In genomic region chr2:241375300-241375699, GRCh38 we compare ENCODE assay signal across 17 cellular contexts. TPM values are rescaled to one million over a fixed set of nuclear protein-coding genes. Genes with fewer than 3 reads are reported as not detected.
DNase-seq lines count a peak whose midpoint lies in the region; ATAC-seq, FAIRE-seq and TF ChIP-seq lines count a peak whose summit lies in the region.
"Had no signal": no experiment of that assay in that cellular context is flagged by ENCODE, and none has a peak within 500 bp of the region (broad histone marks: within the 10 kb centered on the region; RNA-seq: fewer than 3 reads in every experiment).

No MANE protein-coding gene starts in this region.

- H2AFZ ChIP-seq in GM12878 (ENCODE audit: control insufficient read depth, low read depth, low read length), result no peak overlapping the region

- H3K4me2 ChIP-seq in GM12878 (ENCODE audit: control insufficient read depth, insufficient read depth), result peak overlapping the region; percentile 74

- H3K79me2 ChIP-seq in GM12878 (ENCODE audit: control insufficient read depth, insufficient read depth, low read length), result peaks cover 41% of the 10 kb centered on the region

- BruUV-seq in Calu3 (replicated peaks; lab: Mats Ljungman, UMichigan), result no TSS peak
- BruUV-seq in GM12878 (replicated peaks; lab: Mats Ljungman, UMichigan), result no TSS peak

- FAIRE-seq in GM12878 (lab: Jason Lieb, UNC), result no peak
- FAIRE-seq: H1 had no signal

- H3K27me3 ChIP-seq in GM12878 (replicated peaks in 1 of 2; ENCODE audit: control insufficient read depth in 2 of 2, insufficient read depth in 2 of 2, low read length in 1 of 2), result no peaks in the 10 kb centered on the region
- H3K27me3 ChIP-seq in mucosa of rectum (ENCODE audit: control insufficient read depth in 2 of 2, insufficient read depth in 2 of 2, low read length in 2 of 2), result no peaks in the 10 kb centered on the region
- H3K27me3 ChIP-seq in transverse colon, result no peaks in the 10 kb centered on the region

- no peak for TF ChIP-seq POLR2A in GM12878 (IDR thresholded peaks at IDR 0.05; ENCODE audit: low read depth, low read length)
- TF ChIP-seq POLR2A in transverse colon (IDR thresholded peaks at IDR 0.05), result no peak

- in situ Hi-C loops in GM12878 (cut with MboI) (no loop called here), transverse colon (cut with MboI; ENCODE audit: low pct_ligation_motif_present in 1 of 4, low pct_unique_long_range_greater_than_20kb in 1 of 4, low sequenced_read_pairs in 3 of 4) (no loop called here)

- H3K4me1 ChIP-seq in GM12878 (ENCODE audit: control insufficient read depth, insufficient read depth, low read length), result peaks cover 46% of the 10 kb centered on the region
- peaks cover 28 to 42% of the 10 kb centered on the region in 2 donors for H3K4me1 ChIP-seq in mucosa of rectum (ENCODE audit: control insufficient read depth in 2 of 2, insufficient read depth in 2 of 2, low read length in 2 of 2)
- H3K4me1 ChIP-seq in transverse colon, result peaks cover 14 to 76% (median 40%) of the 10 kb centered on the region in 4 donors

- H3K9me3 Mint-ChIP-seq in Calu3 (ENCODE audit: low read depth, unreplicated experiment), result no peaks in the 10 kb centered on the region
- no peaks in the 10 kb centered on the region for H3K9me3 Mint-ChIP-seq in T-helper 2 cell treated with Interferon-gamma antibody and Interleukin-4, amounts not matched to agents 5 μg/mL and 100 μg/mL, for 36 hours

- no peak for TF ChIP-seq EP300 in GM12878 (IDR thresholded peaks at IDR 0.05; ENCODE audit: borderline replicate concordance in 1 of 2, control insufficient read depth in 1 of 2, low read depth in 2 of 2, low read length in 2 of 2)
- no peak for TF ChIP-seq EP300 in transverse colon (IDR thresholded peaks at IDR 0.05; ENCODE audit: low read depth)

- no peak overlapping the region for H3K9ac ChIP-seq in GM12878 (ENCODE audit: control insufficient read depth, insufficient read depth, low read length)
- H3K9ac ChIP-seq in mucosa of rectum (ENCODE audit: low read depth in 1 of 2, low read length in 2 of 2), result no peak overlapping the region

- peak overlapping the region; percentile 70 for H3K27ac ChIP-seq in GM12878 (ENCODE audit: control insufficient read depth, insufficient read depth)
- peak overlapping the region; percentile 91 to 93 for H3K27ac ChIP-seq in mucosa of rectum (ENCODE audit: low read depth in 2 of 2, low read length in 2 of 2)
- peak overlapping the region; percentile 81 to 86 (median 82) for H3K27ac ChIP-seq in transverse colon
- H3K27ac ChIP-seq: HL-60 had no signal

- RAD21 ChIA-PET in GM12878 (lab: Charles Lee; ENCODE audit: unreplicated experiment), result interaction anchor here (1.3 to 7.2 kb wide), 7 partner anchors 10 to 503 kb away, joined by 3 to 98 read pairs (median 10); partner anchors contain the start of genes HDLBP and SEPTIN2

- intact Hi-C loops in Calu3 (cut with micrococcal nuclease; ENCODE audit: unreplicated experiment) (loop anchor here (2.0 kb wide), 1 partner anchor 16 kb away; no protein-coding TSS in a partner anchor), GM12878 (cut with micrococcal nuclease; ENCODE audit: unreplicated experiment) (no loop called here), transverse colon (cut with DNase I; ENCODE audit: low total_unique reads) (no loop called here)

- peaks cover 65% of the 10 kb centered on the region for H3K4me1 Mint-ChIP-seq in Calu3 (ENCODE audit: low read depth, unreplicated experiment)
- H3K4me1 Mint-ChIP-seq in T-helper 2 cell treated with Interferon-gamma antibody and Interleukin-4, amounts not matched to agents 5 μg/mL and 100 μg/mL, for 36 hours (ENCODE audit: low read depth), result peaks cover 4% of the 10 kb centered on the region

- no peak for ATAC-seq in GM12878
- no peak for ATAC-seq in HG03135 (IDR thresholded peaks at IDR 0.05; ENCODE audit: unreplicated experiment)
- ATAC-seq in HG03175 (IDR thresholded peaks at IDR 0.05; ENCODE audit: unreplicated experiment), result no peak
- ATAC-seq: Panc1 had no signal

- CTCF ChIA-PET in Calu3 (lab: Charles Lee) (interaction anchor here (0.7 to 2.6 kb wide), 3 partner anchors 12 to 17 kb away, joined by 3 to 11 read pairs (median 7); no protein-coding TSS in a partner anchor), GM12878 (lab: Yijun Ruan, JAX) (interaction anchor here (0.7 to 7.1 kb wide), 7 partner anchors 8 to 282 kb away, joined by 3 to 57 read pairs (median 5); no protein-coding TSS in a partner anchor)

- WGBS in GM12878 (ENCODE audit: insufficient coverage, insufficient replicate concordance, low lambda C conversion rate, missing lambda C conversion rate), result 96% methylated on average over 1 of the region's 1 CpG
- 77 to 83% methylated on average over 1 of the region's 1 CpG for WGBS in transverse colon (ENCODE audit: low coverage in 1 of 2), 2 donors

- H3K27me3 Mint-ChIP-seq in Calu3 (ENCODE audit: unreplicated experiment), result no peaks in the 10 kb centered on the region
- H3K27me3 Mint-ChIP-seq in T-helper 2 cell treated with Interferon-gamma antibody and Interleukin-4, amounts not matched to agents 5 μg/mL and 100 μg/mL, for 36 hours (ENCODE audit: low read depth), result no peaks in the 10 kb centered on the region

- H3K9me3 ChIP-seq in GM12878 (replicated peaks; ENCODE audit: control insufficient read depth, insufficient read depth, low read length) (no peaks in the 10 kb centered on the region; the same call in 2 of the 3 replicates), mucosa of rectum (ENCODE audit: control insufficient read depth in 2 of 2, low read length in 2 of 2) (no peaks in the 10 kb centered on the region), transverse colon (no peaks in the 10 kb centered on the region)

- no peak for TF ChIP-seq CTCF in Calu3 (IDR thresholded peaks at IDR 0.05; ENCODE audit: unreplicated experiment)
- no peak for TF ChIP-seq CTCF in GM12878 (IDR thresholded peaks at IDR 0.05 in 2 of 3, conservative IDR thresholded peaks at IDR 0.05 in 1 of 3; ENCODE audit: control insufficient read depth in 2 of 3, extremely low read depth in 1 of 3, insufficient read depth in 1 of 3, low read depth in 3 of 3, low read length in 3 of 3)
- no peak for TF ChIP-seq CTCF in transverse colon (IDR thresholded peaks at IDR 0.05)

- TF ChIP-seq RAD21 in GM12878 (IDR thresholded peaks at IDR 0.05; ENCODE audit: insufficient read depth, low read depth, low read length), result no peak

- H3K4me3 ChIP-seq in GM12878 (no peak overlapping the region), mucosa of rectum (ENCODE audit: low read length in 2 of 2) (no peak overlapping the region), transverse colon (no peak overlapping the region)

- peak overlapping the region; percentile 60 for H3K4me3 Mint-ChIP-seq in Calu3 (ENCODE audit: low read depth, unreplicated experiment)
- no peak overlapping the region for H3K4me3 Mint-ChIP-seq in T-helper 2 cell treated with Interferon-gamma antibody and Interleukin-4, amounts not matched to agents 5 μg/mL and 100 μg/mL, for 36 hours

- H3K27ac Mint-ChIP-seq in Calu3 (ENCODE audit: unreplicated experiment), result peak overlapping the region; percentile 91
- no peak overlapping the region for H3K27ac Mint-ChIP-seq in T-helper 2 cell treated with Interferon-gamma antibody and Interleukin-4, amounts not matched to agents 5 μg/mL and 100 μg/mL, for 36 hours

- H4K20me1 ChIP-seq in GM12878 (ENCODE audit: control insufficient read depth, insufficient read depth), result no peaks in the 10 kb centered on the region

- H3K36me3 ChIP-seq in GM12878 (ENCODE audit: control insufficient read depth in 2 of 2, insufficient read depth in 2 of 2, low read length in 1 of 2) (peaks cover 6 to 8% of the 10 kb centered on the region in 2 experiments), mucosa of rectum (ENCODE audit: control insufficient read depth in 2 of 2, insufficient read depth in 2 of 2, low read length in 2 of 2) (peaks cover 11 to 19% of the 10 kb centered on the region in 2 donors), transverse colon (no peaks in the 10 kb centered on the region)

- peaks cover 15% of the 10 kb centered on the region for H3K36me3 Mint-ChIP-seq in Calu3 (ENCODE audit: insufficient read depth, unreplicated experiment)
- peaks cover 10% of the 10 kb centered on the region for H3K36me3 Mint-ChIP-seq in T-helper 2 cell treated with Interferon-gamma antibody and Interleukin-4, amounts not matched to agents 5 μg/mL and 100 μg/mL, for 36 hours (ENCODE audit: low read depth)

- POLR2A ChIA-PET in GM12878 (lab: Charles Lee), result interaction anchor here (0.9 to 5.9 kb wide), 8 partner anchors 9 to 59 kb away, joined by 3 to 58 read pairs (median 4); partner anchors contain the start of gene SEPTIN2

- SMC1A ChIA-PET in GM12878 (lab: Charles Lee; ENCODE audit: uncharacterized antibody, unreplicated experiment), result interaction anchor here (0.6 to 10.6 kb wide), 6 partner anchors 9 to 64 kb away, joined by 3 to 239 read pairs (median 5); no protein-coding TSS in a partner anchor

- DNase-seq in Calu3 (no peak), GM12878 (ENCODE audit: low read depth, low spot score) (no peak), transverse colon (no peak), dedifferentiated amniotic fluid mesenchymal stem cell (ENCODE audit: extremely low spot score) (no peak)
- no peak for DNase-seq in T-helper 2 cell treated with Interferon-gamma antibody and Interleukin-4, amounts not matched to agents 5 μg/mL and 100 μg/mL, for 36 hours (ENCODE audit: low spot score)
- DNase-seq: C1 segment of cervical spinal cord, COR-L47, NCI-H1048, NCI-H446 treated with DMSO at 0.1 percent for 48 hours, NCI-H748 treated with DMSO at 0.1 percent for 48 hours, SHP77 treated with DMSO at 0.1 percent for 48 hours had no signal

RNA-seq across cellular contexts. Expression of gene FARP2, which starts 19.2 kb away (rescaled TPM):
- total RNA-seq in Calu3 (2022) (59.0 and 67.7 TPM in 2 replicates), GM12878 (2014; rRNA removed) (36.0 and 45.0 TPM in 2 replicates), GM12878 (2014; rRNA removed; fragmentation: Illumina TruSeq; extraction: Trizol) (32.7 and 36.8 TPM in 2 replicates), GM12878 (2021) (62.6 and 67.5 TPM in 2 replicates), transverse colon (100 to 1,000 TPM in 3 of 4 donors, 10 to 100 TPM in 1; 96.5 to 164 (median 136) TPM)
- 108 TPM in 2 replicates for total RNA-seq in GM12878 (2013; cell fraction: nucleolus; rRNA removed)
- polyA plus RNA-seq in GM12878 (2011; ENCODE audit: low read depth), result 22.3 TPM
- polyA plus RNA-seq in GM12878 (2011; rRNA removed) (47.1 and 51.8 TPM in 2 replicates), GM12878 (2014; fragmentation: Illumina TruSeq; extraction: Trizol) (36.8 and 47.7 TPM in 2 replicates), GM12878 (2014; fragmentation: Nextera tagmentation; extraction: Ambion mirVana) (1 to 10 TPM; 5.5 to 5.6 TPM), GM12878 (2014; rRNA removed) (31.2 and 35.1 TPM in 2 replicates), GM12878 (2016; fragmentation: Nextera tagmentation; extraction: Ambion mirVana) (10 to 100 TPM; 50.6 to 54.4 TPM)
- 30.7 and 31.1 TPM in 2 replicates for polyA plus RNA-seq in GM12878 (2011; cell fraction: cytosol; rRNA removed)
- polyA plus RNA-seq in GM12878 (2011; cell fraction: nucleus; rRNA removed), result 37.9 and 44.2 TPM in 2 replicates
- polyA plus RNA-seq in GM12878 (2012), result 15.6 and 22.4 TPM in 2 replicates
- 61.9 and 69.6 TPM in 2 replicates for polyA minus RNA-seq in GM12878 (2011; rRNA and poly(A)+ RNA removed)
- polyA minus RNA-seq in GM12878 (2011; cell fraction: cytosol; rRNA and poly(A)+ RNA removed), result 24.6 and 24.9 TPM in 2 replicates
- polyA minus RNA-seq in GM12878 (2011; cell fraction: nucleus; rRNA and poly(A)+ RNA removed), result 20.8 and 29.6 TPM in 2 replicates

RNA-seq across cellular contexts. Expression of gene SEPTIN2, which starts 59.6 kb away (rescaled TPM):
- total RNA-seq in Calu3 (2022), result 413 and 445 TPM in 2 replicates
- 581 and 595 TPM in 2 replicates for total RNA-seq in GM12878 (2013; cell fraction: nucleolus; rRNA removed)
- total RNA-seq in GM12878 (2014; rRNA removed), result 228 and 270 TPM in 2 replicates
- total RNA-seq in GM12878 (2014; rRNA removed; fragmentation: Illumina TruSeq; extraction: Trizol), result 248 and 251 TPM in 2 replicates
- 222 and 244 TPM in 2 replicates for total RNA-seq in GM12878 (2021)
- 164 TPM for polyA plus RNA-seq in GM12878 (2011; ENCODE audit: low read depth)
- polyA plus RNA-seq in GM12878 (2011; rRNA removed), result 474 and 566 TPM in 2 replicates
- 143 and 155 TPM in 2 replicates for polyA plus RNA-seq in GM12878 (2011; cell fraction: cytosol; rRNA removed)
- 289 and 340 TPM in 2 replicates for polyA plus RNA-seq in GM12878 (2011; cell fraction: nucleus; rRNA removed)
- 194 and 223 TPM in 2 replicates for polyA plus RNA-seq in GM12878 (2012)
- polyA plus RNA-seq in GM12878 (2014; fragmentation: Illumina TruSeq; extraction: Trizol), result 354 and 392 TPM in 2 replicates
- 100 to 1,000 TPM; 169 to 174 TPM for polyA plus RNA-seq in GM12878 (2014; fragmentation: Nextera tagmentation; extraction: Ambion mirVana)
- 232 and 290 TPM in 2 replicates for polyA plus RNA-seq in GM12878 (2014; rRNA removed)
- polyA plus RNA-seq in GM12878 (2016; fragmentation: Nextera tagmentation; extraction: Ambion mirVana), result 100 to 1,000 TPM; 315 to 334 TPM
- polyA minus RNA-seq in GM12878 (2011; rRNA and poly(A)+ RNA removed), result 174 and 362 TPM in 2 replicates
- polyA minus RNA-seq in GM12878 (2011; cell fraction: cytosol; rRNA and poly(A)+ RNA removed), result 88.3 and 99.6 TPM in 2 replicates
- 110 and 165 TPM in 2 replicates for polyA minus RNA-seq in GM12878 (2011; cell fraction: nucleus; rRNA and poly(A)+ RNA removed)
- total RNA-seq in transverse colon, result 100 to 1,000 TPM; 116 to 264 (median 180) TPM

RNA-seq across cellular contexts. Expression of gene HDLBP, which starts 59.8 kb away (rescaled TPM):
- 429 and 493 TPM in 2 replicates for total RNA-seq in Calu3 (2022)
- total RNA-seq in GM12878 (2013; cell fraction: nucleolus; rRNA removed), result 398 and 445 TPM in 2 replicates
- 275 and 279 TPM in 2 replicates for total RNA-seq in GM12878 (2014; rRNA removed)
- 233 and 234 TPM in 2 replicates for total RNA-seq in GM12878 (2014; rRNA removed; fragmentation: Illumina TruSeq; extraction: Trizol)
- total RNA-seq in GM12878 (2021), result 344 and 348 TPM in 2 replicates
- 172 TPM for polyA plus RNA-seq in GM12878 (2011; ENCODE audit: low read depth)
- polyA plus RNA-seq in GM12878 (2011; rRNA removed), result 88.3 and 135 TPM in 2 replicates
- polyA plus RNA-seq in GM12878 (2011; cell fraction: cytosol; rRNA removed), result 161 and 182 TPM in 2 replicates
- polyA plus RNA-seq in GM12878 (2011; cell fraction: nucleus; rRNA removed), result 336 and 338 TPM in 2 replicates
- 264 and 294 TPM in 2 replicates for polyA plus RNA-seq in GM12878 (2012)
- 306 and 383 TPM in 2 replicates for polyA plus RNA-seq in GM12878 (2014; fragmentation: Illumina TruSeq; extraction: Trizol)
- 10 to 100 TPM; 19.5 to 56.8 TPM for polyA plus RNA-seq in GM12878 (2014; fragmentation: Nextera tagmentation; extraction: Ambion mirVana)
- polyA plus RNA-seq in GM12878 (2014; rRNA removed), result 166 and 180 TPM in 2 replicates
- 100 to 1,000 TPM; 264 to 273 TPM for polyA plus RNA-seq in GM12878 (2016; fragmentation: Nextera tagmentation; extraction: Ambion mirVana)
- polyA minus RNA-seq in GM12878 (2011; rRNA and poly(A)+ RNA removed), result 236 and 259 TPM in 2 replicates
- 110 and 125 TPM in 2 replicates for polyA minus RNA-seq in GM12878 (2011; cell fraction: cytosol; rRNA and poly(A)+ RNA removed)
- 148 and 204 TPM in 2 replicates for polyA minus RNA-seq in GM12878 (2011; cell fraction: nucleus; rRNA and poly(A)+ RNA removed)
- total RNA-seq in transverse colon, result 1,000 to 10,000 TPM in 1 of 4 donors, 100 to 1,000 TPM in 3; 168 to 1,885 (median 314) TPM
